Comparison of ENCODE assay signal across 1 cellular context in genomic region chr2:149049142-149049541, GRCh38.
A peak's percentile ranks its signal among the peaks of the same experiment; 100 is the strongest.
TF ChIP-seq lines count a peak whose summit lies in the region.

No MANE protein-coding gene starts in this region.

TF ChIP-seq in GM12878, 131 proteins besides CTCF, POLR2A, EP300 and RAD21:
- TF ChIP-seq BMI1 (IDR thresholded peaks at IDR 0.05; ENCODE audit: borderline replicate concordance) (no peak), ZNF384 (IDR thresholded peaks at IDR 0.05; ENCODE audit: borderline replicate concordance, low read depth, low read length) (no peak), HDGF (IDR thresholded peaks at IDR 0.05) (no peak), SIN3A (IDR thresholded peaks at IDR 0.05; ENCODE audit: low read depth, low read length) (no peak), CBX3 (IDR thresholded peaks at IDR 0.05; ENCODE audit: borderline replicate concordance, low read depth) (no peak), EGR1 (IDR thresholded peaks at IDR 0.05; ENCODE audit: borderline replicate concordance in 1 of 2, low read depth in 2 of 2, low read length in 2 of 2) (no peak), ETV6 (conservative IDR thresholded peaks at IDR 0.05 in 1 of 2, IDR thresholded peaks at IDR 0.05 in 1 of 2; ENCODE audit: borderline replicate concordance in 1 of 2, low read depth in 1 of 2) (no peak), BHLHE40 (IDR thresholded peaks at IDR 0.05; ENCODE audit: borderline replicate concordance in 1 of 2, low read depth in 2 of 2, low read length in 1 of 2) (peak in 1 of 2 experiments; percentile 21; a peak in 1 of 4 replicates), FOXM1 (IDR thresholded peaks at IDR 0.05; ENCODE audit: low read depth, low read length) (no peak)
- TF ChIP-seq, protein P1, sequence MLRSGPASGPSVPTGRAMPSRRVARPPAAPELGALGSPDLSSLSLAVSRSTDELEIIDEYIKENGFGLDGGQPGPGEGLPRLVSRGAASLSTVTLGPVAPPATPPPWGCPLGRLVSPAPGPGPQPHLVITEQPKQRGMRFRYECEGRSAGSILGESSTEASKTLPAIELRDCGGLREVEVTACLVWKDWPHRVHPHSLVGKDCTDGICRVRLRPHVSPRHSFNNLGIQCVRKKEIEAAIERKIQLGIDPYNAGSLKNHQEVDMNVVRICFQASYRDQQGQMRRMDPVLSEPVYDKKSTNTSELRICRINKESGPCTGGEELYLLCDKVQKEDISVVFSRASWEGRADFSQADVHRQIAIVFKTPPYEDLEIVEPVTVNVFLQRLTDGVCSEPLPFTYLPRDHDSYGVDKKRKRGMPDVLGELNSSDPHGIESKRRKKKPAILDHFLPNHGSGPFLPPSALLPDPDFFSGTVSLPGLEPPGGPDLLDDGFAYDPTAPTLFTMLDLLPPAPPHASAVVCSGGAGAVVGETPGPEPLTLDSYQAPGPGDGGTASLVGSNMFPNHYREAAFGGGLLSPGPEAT (IDR thresholded peaks at IDR 0.05; ENCODE audit: low read depth): no peak
- TF ChIP-seq, protein P2, sequence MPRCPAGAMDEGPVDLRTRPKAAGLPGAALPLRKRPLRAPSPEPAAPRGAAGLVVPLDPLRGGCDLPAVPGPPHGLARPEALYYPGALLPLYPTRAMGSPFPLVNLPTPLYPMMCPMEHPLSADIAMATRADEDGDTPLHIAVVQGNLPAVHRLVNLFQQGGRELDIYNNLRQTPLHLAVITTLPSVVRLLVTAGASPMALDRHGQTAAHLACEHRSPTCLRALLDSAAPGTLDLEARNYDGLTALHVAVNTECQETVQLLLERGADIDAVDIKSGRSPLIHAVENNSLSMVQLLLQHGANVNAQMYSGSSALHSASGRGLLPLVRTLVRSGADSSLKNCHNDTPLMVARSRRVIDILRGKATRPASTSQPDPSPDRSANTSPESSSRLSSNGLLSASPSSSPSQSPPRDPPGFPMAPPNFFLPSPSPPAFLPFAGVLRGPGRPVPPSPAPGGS (IDR thresholded peaks at IDR 0.05; ENCODE audit: borderline replicate concordance, insufficient read depth, low read depth, low read length, poor library complexity, severe bottlenecking): peak; percentile 27
- TF ChIP-seq, protein P3, sequence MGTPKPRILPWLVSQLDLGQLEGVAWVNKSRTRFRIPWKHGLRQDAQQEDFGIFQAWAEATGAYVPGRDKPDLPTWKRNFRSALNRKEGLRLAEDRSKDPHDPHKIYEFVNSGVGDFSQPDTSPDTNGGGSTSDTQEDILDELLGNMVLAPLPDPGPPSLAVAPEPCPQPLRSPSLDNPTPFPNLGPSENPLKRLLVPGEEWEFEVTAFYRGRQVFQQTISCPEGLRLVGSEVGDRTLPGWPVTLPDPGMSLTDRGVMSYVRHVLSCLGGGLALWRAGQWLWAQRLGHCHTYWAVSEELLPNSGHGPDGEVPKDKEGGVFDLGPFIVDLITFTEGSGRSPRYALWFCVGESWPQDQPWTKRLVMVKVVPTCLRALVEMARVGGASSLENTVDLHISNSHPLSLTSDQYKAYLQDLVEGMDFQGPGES (IDR thresholded peaks at IDR 0.05): no peak
